In the genomic region with DNA sequence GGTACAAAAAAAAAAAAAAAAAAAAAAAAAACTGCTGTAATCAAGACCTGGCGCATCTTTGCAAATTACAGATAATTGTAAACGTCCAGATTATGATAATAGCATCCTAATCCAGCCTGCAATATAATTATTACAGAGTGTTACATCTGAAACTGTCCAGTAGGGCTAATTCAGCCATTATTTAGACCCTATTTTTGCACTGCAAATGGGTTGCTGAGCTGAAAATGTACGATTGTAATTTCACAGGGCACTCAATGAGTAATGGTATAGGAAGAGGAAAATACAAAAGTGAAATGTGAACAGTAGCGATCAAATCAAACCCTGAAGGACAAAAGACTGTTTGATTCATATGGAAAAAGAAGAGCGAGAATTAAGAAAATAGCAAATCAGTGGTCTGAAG, we compare ENCODE assay signal across 33 cellular contexts. TPM values are rescaled to one million over a fixed set of nuclear protein-coding genes. Genes with fewer than 3 reads are reported as not detected.
"Had no signal": no experiment of that assay in that cellular context is flagged by ENCODE, and none has a peak within 500 bp of the region (broad histone marks: within the 10 kb centered on the region; RNA-seq: fewer than 3 reads in every experiment).

No MANE protein-coding gene starts in this region.

- H3K4me3 Mint-ChIP-seq: activated naive CD8-positive, alpha-beta T cell; activated T-cell treated with anti-CD3 and anti-CD28 coated beads, Interleukin-2, amount 50 U/mL, for 72 hours; natural killer cell treated with Interleukin-12 subunit alpha and Interleukin-12 subunit beta and Interleukin-15 and Interleukin-18, amount 100 ng/mL, for 72 hours; stimulated activated memory B cell treated with anti-CD40 and anti-IgM and Interleukin-4, amounts not matched to agents 10 μg/mL and 1 μg/mL and 100 μg/mL, for 72 hours; stimulated activated naive CD8-positive, alpha-beta T cell treated with anti-CD3 and anti-CD28 coated beads, Interleukin-15, amount 100 ng/mL, for 72 hours had no signal

- H3K4me3 ChIP-seq: esophagus squamous epithelium, left ventricle myocardium inferior, mucosa of descending colon, ovary, sigmoid colon, thyroid gland had no signal

- H3K9me3 ChIP-seq: esophagus squamous epithelium, left ventricle myocardium inferior, mucosa of descending colon, neutrophil, ovary, sigmoid colon, thyroid gland had no signal

- H3K36me3 ChIP-seq: esophagus squamous epithelium, left ventricle myocardium inferior, neutrophil, ovary, sigmoid colon, thyroid gland had no signal

- FAIRE-seq: colon, frontal cortex, islet of Langerhans, small intestine had no signal

- DNase-seq: activated CD4-positive, alpha-beta T cell treated with anti-CD3 and anti-CD28 coated beads for 4 hours; activated CD4-positive, alpha-beta T cell treated with anti-CD3 and anti-CD28 coated beads, Interleukin-2, amount 50 U/mL, for 4 hours; activated naive CD4-positive, alpha-beta T cell treated with Interleukin-2 at 50 U/mL for 16 hours; activated T-cell treated with anti-CD3 and anti-CD28 coated beads for 4 hours; activated T-cell treated with anti-CD3 and anti-CD28 coated beads, Interleukin-2, amount 50 U/mL, for 72 hours; anterior cingulate cortex; dermis blood vessel endothelial cell; effector CD4-positive, alpha-beta T cell; esophagus squamous epithelium; glutamatergic neuron; left ventricle myocardium inferior; mucosa of descending colon; ovary; sigmoid colon; small intestine; stimulated activated CD4-positive, alpha-beta T cell treated with anti-CD3 and anti-CD28 coated beads, Interleukin-4, amount 100 ng/mL, for 24 hours; stimulated activated naive CD8-positive, alpha-beta T cell treated with anti-CD3 and anti-CD28 coated beads, Interleukin-15, amount 100 ng/mL, for 72 hours; substantia nigra; thyroid gland had no signal

- ATAC-seq: activated T-cell treated with anti-CD3 and anti-CD28 coated beads, Interleukin-2, amount 50 U/mL, for 72 hours; mucosa of descending colon; natural killer cell treated with Interleukin-12 subunit alpha and Interleukin-12 subunit beta and Interleukin-15 and Interleukin-18, amount 100 ng/mL, for 72 hours; stimulated activated memory B cell treated with anti-CD40 and anti-IgM and Interleukin-4, amounts not matched to agents 10 μg/mL and 1 μg/mL and 100 μg/mL, for 72 hours; stimulated activated naive CD8-positive, alpha-beta T cell treated with anti-CD3 and anti-CD28 coated beads, Interleukin-15, amount 100 ng/mL, for 72 hours had no signal

- H3K36me3 Mint-ChIP-seq: activated naive CD8-positive, alpha-beta T cell; stimulated activated memory B cell treated with anti-CD40 and anti-IgM and Interleukin-4, amounts not matched to agents 10 μg/mL and 1 μg/mL and 100 μg/mL, for 72 hours had no signal

- H3K27ac ChIP-seq: esophagus squamous epithelium, left ventricle myocardium inferior, neutrophil, ovary, sigmoid colon, thyroid gland, VCaP had no signal

- H3K27me3 ChIP-seq: ovary had no signal

- H3K9me3 Mint-ChIP-seq: stimulated activated memory B cell treated with anti-CD40 and anti-IgM and Interleukin-4, amounts not matched to agents 10 μg/mL and 1 μg/mL and 100 μg/mL, for 72 hours; stimulated activated naive CD8-positive, alpha-beta T cell treated with anti-CD3 and anti-CD28 coated beads, Interleukin-15, amount 100 ng/mL, for 72 hours had no signal

- H3K27ac Mint-ChIP-seq: activated naive CD8-positive, alpha-beta T cell; activated T-cell treated with anti-CD3 and anti-CD28 coated beads, Interleukin-2, amount 50 U/mL, for 72 hours; natural killer cell treated with Interleukin-12 subunit alpha and Interleukin-12 subunit beta and Interleukin-15 and Interleukin-18, amount 100 ng/mL, for 72 hours; progenitor cell of endocrine pancreas; stimulated activated memory B cell treated with anti-CD40 and anti-IgM and Interleukin-4, amounts not matched to agents 10 μg/mL and 1 μg/mL and 100 μg/mL, for 72 hours; stimulated activated naive CD8-positive, alpha-beta T cell treated with anti-CD3 and anti-CD28 coated beads, Interleukin-15, amount 100 ng/mL, for 72 hours had no signal

RNA-seq across cellular contexts. Expression of gene DLX6, which starts 8.8 kb away (rescaled TPM):
- total RNA-seq: activated T-cell treated with anti-CD3 and anti-CD28 coated beads, Interleukin-2, amount 50 U/mL, for 72 hours; dermis blood vessel endothelial cell; esophagus squamous epithelium; left ventricle myocardium inferior; lung microvascular endothelial cell; mesenteric fat pad; natural killer cell treated with Interleukin-12 subunit alpha and Interleukin-12 subunit beta and Interleukin-15 and Interleukin-18, amount 100 ng/mL, for 72 hours; ureter had no signal
- polyA plus RNA-seq: adipose tissue had no signal

RNA-seq across cellular contexts. Expression of gene DLX5, which starts 10.5 kb away (rescaled TPM):
- total RNA-seq: activated T-cell treated with anti-CD3 and anti-CD28 coated beads, Interleukin-2, amount 50 U/mL, for 72 hours; dermis blood vessel endothelial cell; left ventricle myocardium inferior; lung microvascular endothelial cell; myocyte; natural killer cell treated with Interleukin-12 subunit alpha and Interleukin-12 subunit beta and Interleukin-15 and Interleukin-18, amount 100 ng/mL, for 72 hours; ureter had no signal
